Comparison of ENCODE assay signal across 28 cellular contexts in genomic region chr4:176875026-176875425, GRCh38.
"Had no signal": no experiment of that assay in that cellular context is flagged by ENCODE, and none has a peak within 500 bp of the region (broad histone marks: within the 10 kb centered on the region; RNA-seq: fewer than 3 reads in every experiment).

No MANE protein-coding gene starts in this region.

- H3K4me1 ChIP-seq: colonic mucosa, lower lobe of right lung, sigmoid colon, testis, uterus had no signal

- H3K4me3 ChIP-seq: colonic mucosa, dorsolateral prefrontal cortex, hepatocyte, lower lobe of right lung, sigmoid colon, testis, uterus had no signal

- H3K4me3 Mint-ChIP-seq: activated naive CD8-positive, alpha-beta T cell; activated T-cell treated with anti-CD3 and anti-CD28 coated beads, Interleukin-2, amount 50 U/mL, for 24 hours; immature natural killer cell; naive B cell; neural crest cell; stimulated activated naive B cell treated with anti-CD40 and anti-IgM and Interleukin-4, amounts not matched to agents 10 μg/mL and 1 μg/mL and 100 μg/mL, for 72 hours; WTC11 had no signal

- H3K27ac ChIP-seq: colonic mucosa, dorsolateral prefrontal cortex, hepatocyte, lower lobe of right lung, sigmoid colon, testis, uterus had no signal

- H3K9me3 ChIP-seq: colonic mucosa, lower lobe of right lung, sigmoid colon, testis, uterus had no signal

- H2AFZ ChIP-seq: hepatocyte had no signal

- H3K9me3 Mint-ChIP-seq: activated T-helper 2 cell treated with anti-CD3 and anti-CD28 coated beads, Interferon-gamma antibody, Interleukin-2, Interleukin-4, amounts not matched to agents 10 μg/mL and 5 μg/mL and 100 μg/mL, durations not matched to agents 14 hours and 24 hours and 36 hours had no signal

- H3K27me3 ChIP-seq: colonic mucosa, dorsolateral prefrontal cortex, hepatocyte, sigmoid colon, testis, uterus had no signal

- H3K27ac Mint-ChIP-seq: activated naive CD8-positive, alpha-beta T cell; activated T-cell treated with anti-CD3 and anti-CD28 coated beads, Interleukin-2, amount 50 U/mL, for 24 hours; activated T-helper 2 cell treated with anti-CD3 and anti-CD28 coated beads, Interferon-gamma antibody, Interleukin-2, Interleukin-4, amounts not matched to agents 10 μg/mL and 5 μg/mL and 100 μg/mL, durations not matched to agents 14 hours and 24 hours and 36 hours; immature natural killer cell; naive B cell; progenitor cell of endocrine pancreas; stimulated activated naive B cell treated with anti-CD40 and anti-IgM and Interleukin-4, amounts not matched to agents 10 μg/mL and 1 μg/mL and 100 μg/mL, for 72 hours; WTC11 had no signal

- DNase-seq: activated CD4-positive, alpha-beta T cell treated with anti-CD3 and anti-CD28 coated beads, Interleukin-2, amount 50 U/mL, for 4 hours; activated CD8-positive, alpha-beta memory T cell treated with anti-CD3 and anti-CD28 coated beads for 24 hours; activated CD8-positive, alpha-beta memory T cell treated with anti-CD3 and anti-CD28 coated beads, Interleukin-2, amount 50 U/mL, for 4 hours; activated naive CD4-positive, alpha-beta T cell; activated T-cell treated with anti-CD3 and anti-CD28 coated beads, Interleukin-2, amount 50 U/mL, for 24 hours; amniotic stem cell; colonic mucosa; dorsolateral prefrontal cortex; glutamatergic neuron; immature natural killer cell; lower lobe of right lung; naive B cell; retina; sigmoid colon; stimulated activated CD4-positive, alpha-beta T cell treated with anti-CD3 and anti-CD28 coated beads, Interleukin-2, amount 100 ng/mL, for 48 hours; stimulated activated CD8-positive, alpha-beta memory T cell treated with anti-CD3 and anti-CD28 coated beads, Interleukin-4, amount 100 ng/mL, for 48 hours; stimulated activated naive B cell treated with anti-CD40 and anti-IgM and Interleukin-4, amounts not matched to agents 10 μg/mL and 1 μg/mL and 100 μg/mL, for 72 hours; T1000; testis; trophoblast cell; uterus had no signal

- H3K4me1 Mint-ChIP-seq: immature natural killer cell; naive B cell; stimulated activated naive B cell treated with anti-CD40 and anti-IgM and Interleukin-4, amounts not matched to agents 10 μg/mL and 1 μg/mL and 100 μg/mL, for 72 hours had no signal

- H3K27me3 Mint-ChIP-seq: activated naive CD8-positive, alpha-beta T cell; activated T-cell treated with anti-CD3 and anti-CD28 coated beads, Interleukin-2, amount 50 U/mL, for 24 hours; naive B cell; stimulated activated naive B cell treated with anti-CD40 and anti-IgM and Interleukin-4, amounts not matched to agents 10 μg/mL and 1 μg/mL and 100 μg/mL, for 72 hours had no signal

- ATAC-seq: left lobe of liver; lower lobe of right lung; stimulated activated naive B cell treated with anti-CD40 and anti-IgM and Interleukin-4, amounts not matched to agents 10 μg/mL and 1 μg/mL and 100 μg/mL, for 72 hours; WTC11 had no signal

- H3K36me3 Mint-ChIP-seq: activated naive CD8-positive, alpha-beta T cell; immature natural killer cell; naive B cell; stimulated activated naive B cell treated with anti-CD40 and anti-IgM and Interleukin-4, amounts not matched to agents 10 μg/mL and 1 μg/mL and 100 μg/mL, for 72 hours; WTC11 had no signal

- H3K36me3 ChIP-seq: colonic mucosa, lower lobe of right lung, sigmoid colon, uterus had no signal
